Comparison of ENCODE assay signal across 8 cellular contexts in the genomic region with DNA sequence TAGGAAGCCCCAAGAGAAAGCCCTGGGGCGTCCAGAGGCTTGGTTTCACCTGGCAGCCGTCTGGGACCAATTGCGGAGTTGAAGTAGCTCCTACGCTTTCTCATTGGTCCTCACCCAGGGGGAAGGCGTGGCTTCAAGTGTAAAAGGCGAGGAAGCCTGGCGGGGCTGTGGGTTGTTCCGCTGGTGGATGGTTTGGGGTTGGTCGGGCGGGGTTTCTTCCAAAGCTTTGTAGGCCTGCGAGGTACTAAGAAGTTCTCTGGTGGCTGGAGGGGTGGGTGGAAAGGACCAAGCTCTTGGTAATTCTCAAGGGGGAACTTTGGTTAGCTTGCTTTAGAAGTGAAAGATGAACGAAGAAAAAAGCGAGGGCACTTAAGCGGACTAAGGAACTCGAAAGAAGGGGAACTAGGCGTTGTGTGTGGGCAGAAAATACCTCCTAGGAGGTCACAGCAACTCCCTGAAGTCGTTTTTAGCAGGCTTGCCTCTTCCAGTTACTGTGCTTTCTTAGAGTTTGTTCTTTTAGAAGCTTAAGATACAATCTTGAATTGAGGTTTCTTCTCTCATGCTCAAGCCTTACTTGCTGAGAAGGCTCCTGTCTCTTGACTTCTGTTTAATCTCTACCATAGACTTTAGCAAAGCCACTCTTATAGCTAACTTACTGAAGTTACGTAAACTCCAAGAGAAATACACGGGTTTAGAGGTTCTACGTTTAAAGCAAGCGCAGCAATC. TPM values are rescaled to one million over a fixed set of nuclear protein-coding genes. Genes with fewer than 3 reads are reported as not detected.
DNase-seq lines count a peak whose midpoint lies in the region; ATAC-seq and TF ChIP-seq lines count a peak whose summit lies in the region.

No MANE protein-coding gene starts in this region.

- peak; percentile 89 for ATAC-seq in GM21786 (IDR thresholded peaks at IDR 0.05; ENCODE audit: unreplicated experiment)
- peak; percentile 96 to 97 for ATAC-seq in activated T-cell treated with anti-CD3 and anti-CD28 coated beads, Interleukin-2, amount 50 U/mL, for 4 hours

- H3K9me3 Mint-ChIP-seq in activated T-cell treated with anti-CD3 and anti-CD28 coated beads, Interleukin-2, amount 50 U/mL, for 4 hours = no peaks in the 10 kb centered on the region

- H3K4me3 ChIP-seq in GM06990 (replicated peaks; ENCODE audit: low read depth, low read length) (peak overlapping the region; percentile 38), NB4 (ENCODE audit: low read depth, low read length) (peak overlapping the region; percentile 60)

- DNase-seq in GM06990 (ENCODE audit: extremely low read depth, insufficient read length) (peak; percentile 87), NB4 (ENCODE audit: low read depth) (peak; percentile 89), iPS-NIHi11 (ENCODE audit: low spot score) (peak; percentile 81), COR-L47 (lab: John Stamatoyannopoulos, UW) (no peak), NCI-H2107 (lab: John Stamatoyannopoulos, UW) (no peak)
- DNase-seq in activated T-cell treated with anti-CD3 and anti-CD28 coated beads, Interleukin-2, amount 50 U/mL, for 4 hours = peak; percentile 65
- peak; percentile 52 to 69 for DNase-seq in stimulated activated CD8-positive, alpha-beta memory T cell treated with anti-CD3 and anti-CD28 coated beads, Interleukin-2, amount 100 ng/mL, for 48 hours (ENCODE audit: low read depth in 2 of 2)

- TF ChIP-seq CTCF in GM06990 (IDR thresholded peaks at IDR 0.05; ENCODE audit: insufficient read depth, low read length, poor library complexity, severe bottlenecking) (no peak), NB4 (IDR thresholded peaks at IDR 0.05; ENCODE audit: low read depth, low read length) (no peak)

- peaks cover 15% of the 10 kb centered on the region for H3K4me1 Mint-ChIP-seq in activated T-cell treated with anti-CD3 and anti-CD28 coated beads, Interleukin-2, amount 50 U/mL, for 4 hours (ENCODE audit: low read depth)

- no peaks in the 10 kb centered on the region for H3K36me3 Mint-ChIP-seq in activated T-cell treated with anti-CD3 and anti-CD28 coated beads, Interleukin-2, amount 50 U/mL, for 4 hours (ENCODE audit: insufficient read depth)

- H3K27me3 Mint-ChIP-seq in activated T-cell treated with anti-CD3 and anti-CD28 coated beads, Interleukin-2, amount 50 U/mL, for 4 hours (ENCODE audit: low read depth) = peaks cover 5% of the 10 kb centered on the region

- TF ChIP-seq POLR2A in NB4 (IDR thresholded peaks at IDR 0.05; ENCODE audit: extremely low read depth, insufficient read length) = peak; percentile 62

- H3K4me3 Mint-ChIP-seq in activated T-cell treated with anti-CD3 and anti-CD28 coated beads, Interleukin-2, amount 50 U/mL, for 4 hours = peak overlapping the region; percentile 84

- no peaks in the 10 kb centered on the region for H3K36me3 ChIP-seq in GM06990 (ENCODE audit: control insufficient read depth, insufficient read depth, low read length)

- no peaks in the 10 kb centered on the region for H3K27me3 ChIP-seq in GM06990 (replicated peaks; ENCODE audit: control insufficient read depth, insufficient read depth, low read length)

RNA-seq across cellular contexts. Expression of a gene that starts 36.7 kb away (rescaled TPM):
- 1 to 10 TPM in 2 of 3 donors, under 1 TPM in 1; 0.30 to 1.0 (median 1.0) TPM for total RNA-seq in activated T-cell treated with anti-CD3 and anti-CD28 coated beads, Interleukin-2, amount 50 U/mL, for 4 hours

Comparison
In these comparisons a context has a peak if more than half of its experiments do, and no peak if none do; other contexts are left out.
1. DNase-seq: peak in GM06990 (single experiment), NB4 (single experiment), activated T-cell treated with anti-CD3 and anti-CD28 coated beads, Interleukin-2, amount 50 U/mL, for 4 hours (single experiment), iPS-NIHi11 (single experiment) and stimulated activated CD8-positive, alpha-beta memory T cell treated with anti-CD3 and anti-CD28 coated beads, Interleukin-2, amount 100 ng/mL, for 48 hours (2 of 2); none in COR-L47 (single experiment) and NCI-H2107 (single experiment).